In genomic region chr1:9825101-9826074, GRCh38 we compare ENCODE assay signal across 8 cellular contexts. TPM values are rescaled to one million over a fixed set of nuclear protein-coding genes. Genes with fewer than 3 reads are reported as not detected.
A peak's percentile ranks its signal among the peaks of the same experiment; 100 is the strongest.
DNase-seq lines count a peak whose midpoint lies in the region; ATAC-seq, FAIRE-seq and TF ChIP-seq lines count a peak whose summit lies in the region.

No MANE protein-coding gene starts in this region.

- no peak overlapping the region for H3K9ac ChIP-seq in endothelial cell of umbilical vein (replicated peaks; ENCODE audit: extremely low read depth, insufficient read depth, low read length)

- POLR2A ChIA-PET in endothelial cell of umbilical vein (lab: Charles Lee): no interaction called here

- TF ChIP-seq POLR2A in endothelial cell of umbilical vein (IDR thresholded peaks at IDR 0.05; ENCODE audit: low read depth, low read length): no peak

- no TSS peak for BruUV-seq in endothelial cell of umbilical vein (replicated peaks; lab: Mats Ljungman, UMichigan)

- H3K36me3 Mint-ChIP-seq in mesothelial cell of epicardium: no peaks in the 10 kb centered on the region

- no peak overlapping the region for H3K4me2 ChIP-seq in endothelial cell of umbilical vein (ENCODE audit: insufficient read depth, low read length)

- dilution Hi-C loops in endothelial cell of umbilical vein (cut with MboI; ENCODE audit: extremely low pct_ligation_motif_present, low sequenced_read_pairs): no loop called here

- no peaks in the 10 kb centered on the region for H3K9me3 ChIP-seq in endothelial cell of umbilical vein (replicated peaks; ENCODE audit: control insufficient read depth, insufficient read depth, low read length)
- no peaks in the 10 kb centered on the region for H3K9me3 ChIP-seq in thymus (ENCODE audit: control insufficient read depth)

- no peaks in the 10 kb centered on the region for H3K9me3 Mint-ChIP-seq in mesothelial cell of epicardium

- H3K27ac Mint-ChIP-seq in mesothelial cell of epicardium: peak overlapping the region; percentile 53

- no peaks in the 10 kb centered on the region for H3K9me1 ChIP-seq in endothelial cell of umbilical vein (replicated peaks; ENCODE audit: control insufficient read depth, extremely low read depth, insufficient read depth, low read length)

- no peak for ATAC-seq in HG03457 (IDR thresholded peaks at IDR 0.05; ENCODE audit: unreplicated experiment)

- no peak for TF ChIP-seq CTCF in endothelial cell of umbilical vein (IDR thresholded peaks at IDR 0.05; ENCODE audit: extremely low read depth in 1 of 2, insufficient read depth in 1 of 2, low read depth in 1 of 2, low read length in 2 of 2)
- no peak for TF ChIP-seq CTCF in mesothelial cell of epicardium (IDR thresholded peaks at IDR 0.05; ENCODE audit: unreplicated experiment)

- 35% methylated on average over 17 of the region's 17 CpGs for WGBS in thymus

- DNase-seq in NCI-H748 (lab: John Stamatoyannopoulos, UW; ENCODE audit: unreplicated experiment) (peak; percentile 52), NCI-H748 treated with DMSO at 0.1 percent for 48 hours (lab: John Stamatoyannopoulos, UW) (no peak), NCI-H226 (peak; percentile 87), endothelial cell of umbilical vein (ENCODE audit: low read depth, low spot score) (peak; percentile 55), mesothelial cell of epicardium (ENCODE audit: low spot score in 2 of 2, unreplicated experiment in 2 of 2) (no peak)
- peak; percentile 9 to 22 for DNase-seq in activated CD4-positive, alpha-beta T cell treated with anti-CD3 and anti-CD28 coated beads, Interleukin-2, amount 50 U/mL, for 24 hours (ENCODE audit: low read depth in 1 of 2, low spot score in 1 of 2)

- H3K27ac ChIP-seq in endothelial cell of umbilical vein (ENCODE audit: insufficient read depth, low read depth, low read length) (no peak overlapping the region), thymus (ENCODE audit: low read depth) (peak overlapping the region; percentile 25)

- CTCF ChIA-PET in endothelial cell of umbilical vein (lab: Charles Lee): interaction anchor here (1.2 to 1.4 kb wide), 2 partner anchors 12 to 43 kb away, joined by 4 read pairs; no protein-coding TSS in a partner anchor

- peaks cover 26% of the 10 kb centered on the region for H3K4me1 Mint-ChIP-seq in mesothelial cell of epicardium

- H3K27me3 ChIP-seq in endothelial cell of umbilical vein (ENCODE audit: control insufficient read depth in 2 of 2, insufficient read depth in 2 of 2, low read length in 2 of 2): no peaks in the 10 kb centered on the region
- H3K27me3 ChIP-seq in thymus (ENCODE audit: control insufficient read depth, insufficient read depth): no peaks in the 10 kb centered on the region

- H3K4me1 ChIP-seq in endothelial cell of umbilical vein (ENCODE audit: control insufficient read depth, extremely low read depth, insufficient read depth, low read length) (peaks cover 18% of the 10 kb centered on the region), thymus (ENCODE audit: control insufficient read depth, insufficient read depth, low read length) (peaks cover 3% of the 10 kb centered on the region)

- no peaks in the 10 kb centered on the region for H3K27me3 Mint-ChIP-seq in mesothelial cell of epicardium (ENCODE audit: low read depth)

- H3K36me3 ChIP-seq in endothelial cell of umbilical vein (ENCODE audit: control insufficient read depth in 2 of 2, extremely low read depth in 1 of 2, insufficient read depth in 2 of 2, low read length in 2 of 2) (no peaks in the 10 kb centered on the region), thymus (ENCODE audit: control insufficient read depth, insufficient read depth) (no peaks in the 10 kb centered on the region)

- peaks cover 26% of the 10 kb centered on the region for H3K79me2 ChIP-seq in endothelial cell of umbilical vein (ENCODE audit: control insufficient read depth, insufficient read depth, low read length)

- FAIRE-seq in endothelial cell of umbilical vein (lab: Jason Lieb, UNC): peak; percentile 67

- H3K4me3 Mint-ChIP-seq in mesothelial cell of epicardium: peak overlapping the region; percentile 46

- intact Hi-C loops in endothelial cell of umbilical vein (cut with micrococcal nuclease): loop anchor here (2.0 kb wide), 1 partner anchor 41 kb away; no protein-coding TSS in a partner anchor

- H2AFZ ChIP-seq in endothelial cell of umbilical vein (ENCODE audit: low read depth, low read length): peak overlapping the region; percentile 0

- H3K4me3 ChIP-seq in endothelial cell of umbilical vein (replicated peaks in 1 of 3; ENCODE audit: insufficient read depth in 1 of 3, low read depth in 1 of 3, low read length in 3 of 3) (no peak overlapping the region), thymus (ENCODE audit: low read length) (no peak overlapping the region)

- no peaks in the 10 kb centered on the region for H4K20me1 ChIP-seq in endothelial cell of umbilical vein (replicated peaks; ENCODE audit: control insufficient read depth, extremely low read depth, insufficient read depth, low read length)

TF ChIP-seq in endothelial cell of umbilical vein, 7 proteins besides CTCF, POLR2A, EP300 and RAD21:
- TF ChIP-seq MAX (IDR thresholded peaks at IDR 0.05; ENCODE audit: insufficient read depth, insufficient read length) (no peak), GATA2 (IDR thresholded peaks at IDR 0.05; ENCODE audit: insufficient read depth, insufficient read length, low read depth, low read length) (no peak), EZH2 (IDR thresholded peaks at IDR 0.05; ENCODE audit: borderline replicate concordance, low read depth, low read length, severe bottlenecking) (no peak), POLR2AphosphoS5 (IDR thresholded peaks at IDR 0.05; ENCODE audit: insufficient read depth, low read depth, low read length) (no peak), MYC (IDR thresholded peaks at IDR 0.05; ENCODE audit: low read depth, low read length) (no peak), FOS (IDR thresholded peaks at IDR 0.05; ENCODE audit: borderline replicate concordance, insufficient read depth, low read length) (no peak), JUN (IDR thresholded peaks at IDR 0.05; ENCODE audit: borderline replicate concordance, insufficient read depth, insufficient read length, low read depth) (no peak)

RNA-seq across cellular contexts. Expression of gene CLSTN1, which starts 1.6 kb away (rescaled TPM):
- total RNA-seq in endothelial cell of umbilical vein: 130 and 132 TPM in 2 replicates
- polyA plus RNA-seq in endothelial cell of umbilical vein: 44.6 and 49.1 TPM in 2 replicates
- polyA plus RNA-seq in endothelial cell of umbilical vein (2011; cell fraction: cytosol; rRNA removed): 60.9 and 65.0 TPM in 2 replicates
- polyA plus RNA-seq in endothelial cell of umbilical vein (2011; cell fraction: nucleus; rRNA removed): 60.7 and 62.4 TPM in 2 replicates
- polyA plus RNA-seq in endothelial cell of umbilical vein (2012): 103 and 122 TPM in 2 replicates
- polyA minus RNA-seq in endothelial cell of umbilical vein: 75.4 and 82.2 TPM in 2 replicates
- polyA minus RNA-seq in endothelial cell of umbilical vein (2011; cell fraction: cytosol; rRNA and poly(A)+ RNA removed): 24.7 TPM
- polyA minus RNA-seq in endothelial cell of umbilical vein (2011; cell fraction: nucleus; rRNA and poly(A)+ RNA removed): 28.7 and 29.7 TPM in 2 replicates
- total RNA-seq in mesothelial cell of epicardium: 125 to 127 TPM (median 127 TPM) in 3 replicates
- polyA plus RNA-seq in thymus: 63.1 TPM

Comparison
In these comparisons a context has a peak if more than half of its experiments do, and no peak if none do; other contexts are left out.
1. DNase-seq: peak in NCI-H748 (single experiment), NCI-H226 (single experiment), activated CD4-positive, alpha-beta T cell treated with anti-CD3 and anti-CD28 coated beads, Interleukin-2, amount 50 U/mL, for 24 hours (2 of 2) and endothelial cell of umbilical vein (single experiment); none in NCI-H748 treated with DMSO at 0.1 percent for 48 hours (single experiment) and mesothelial cell of epicardium (0 of 2).